ENCODE assay signal across 9 cellular contexts in the genomic region with DNA sequence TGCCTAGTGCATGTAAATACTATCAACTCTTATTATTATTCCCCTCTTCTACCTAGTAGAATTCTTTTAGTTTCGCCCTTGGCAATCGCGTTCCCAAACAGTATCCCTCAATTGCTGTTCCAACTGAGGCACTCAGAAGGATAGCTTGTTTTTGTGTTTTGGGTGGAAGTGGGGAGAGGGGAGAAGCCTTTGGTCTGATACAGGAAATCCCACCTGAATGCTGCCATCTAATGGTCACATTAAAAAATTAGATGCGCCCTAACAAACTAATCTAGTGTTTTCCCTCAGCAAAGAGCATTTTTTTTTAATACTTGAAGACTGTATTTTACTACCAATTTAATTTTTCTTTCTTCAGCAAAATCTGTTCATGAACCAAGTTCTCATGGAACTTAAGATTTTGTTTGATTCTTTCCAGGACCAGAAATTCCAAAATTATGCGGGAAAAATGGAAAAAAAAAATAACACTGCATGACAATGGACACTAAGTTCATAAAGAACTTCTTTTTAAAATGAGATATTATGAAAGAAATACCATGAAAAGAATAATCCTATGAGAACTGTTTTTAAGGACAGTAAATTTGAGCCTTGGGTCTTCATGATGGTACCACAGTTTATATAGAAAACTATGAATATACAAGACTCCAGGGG. TPM values are rescaled to one million over a fixed set of nuclear protein-coding genes. Genes with fewer than 3 reads are reported as not detected.
A peak's percentile ranks its signal among the peaks of the same experiment; 100 is the strongest.
DNase-seq lines count a peak whose midpoint lies in the region; ATAC-seq and TF ChIP-seq lines count a peak whose summit lies in the region.
"Had no signal": no experiment of that assay in that cellular context is flagged by ENCODE, and none has a peak within 500 bp of the region (broad histone marks: within the 10 kb centered on the region; RNA-seq: fewer than 3 reads in every experiment).

No MANE protein-coding gene starts in this region.

- 63 to 66% methylated on average over 5 of the region's 5 CpGs for WGBS in heart right ventricle, 2 donors

- peaks cover 12% of the 10 kb centered on the region for H3K4me1 Mint-ChIP-seq in nephron progenitor cell
- no peaks in the 10 kb centered on the region for H3K4me1 Mint-ChIP-seq in activated naive CD4-positive, alpha-beta T cell treated with anti-CD3 and anti-CD28 coated beads, Interleukin-2, amount 10 ng/mL, durations not matched to agents 7 days and 5 days
- H3K4me1 Mint-ChIP-seq: activated naive CD4-positive, alpha-beta T cell treated with anti-CD3 and anti-CD28 coated beads, Interleukin-2, amount 50 U/mL, for 24 hours had no signal

- DNase-seq in heart right ventricle (no peak), left cardiac atrium (no peak), NCI-H2227 (lab: John Stamatoyannopoulos, UW; ENCODE audit: unreplicated experiment) (peak; percentile 38), dedifferentiated amniotic fluid mesenchymal stem cell (ENCODE audit: extremely low spot score) (peak; percentile 42), nephron progenitor cell (no peak), NCI-H128 (lab: John Stamatoyannopoulos, UW; ENCODE audit: unreplicated experiment) (no peak)
- DNase-seq in activated naive CD4-positive, alpha-beta T cell treated with anti-CD3 and anti-CD28 coated beads, Interleukin-2, amount 10 ng/mL, durations not matched to agents 7 days and 5 days = no peak
- no peak for DNase-seq in activated effector memory CD4-positive, alpha-beta T cell treated with anti-CD3 and anti-CD28 coated beads, Interleukin-2, amount 50 U/mL, for 16 hours

- no peak overlapping the region for H3K27ac ChIP-seq in heart right ventricle

- no peaks in the 10 kb centered on the region for H3K27me3 Mint-ChIP-seq in nephron progenitor cell (ENCODE audit: low read depth, poor library complexity)
- H3K27me3 Mint-ChIP-seq in activated naive CD4-positive, alpha-beta T cell treated with anti-CD3 and anti-CD28 coated beads, Interleukin-2, amount 10 ng/mL, durations not matched to agents 7 days and 5 days = peaks cover 4% of the 10 kb centered on the region
- H3K27me3 Mint-ChIP-seq: activated naive CD4-positive, alpha-beta T cell treated with anti-CD3 and anti-CD28 coated beads, Interleukin-2, amount 50 U/mL, for 24 hours had no signal

- intact Hi-C loops in heart right ventricle (cut with DNase I) (loop anchor here in 9 of 10 donors (1.0 to 10.0 kb wide), 6 partner anchors 80 to 315 kb away; no protein-coding TSS in a partner anchor), left cardiac atrium (cut with DNase I) (loop anchor here in 1 of 2 donors (5.0 kb wide), 1 partner anchor 80 kb away; no protein-coding TSS in a partner anchor)

- no peaks in the 10 kb centered on the region for H3K27me3 ChIP-seq in heart right ventricle

- H3K4me1 ChIP-seq in heart right ventricle = no peaks in the 10 kb centered on the region

- TF ChIP-seq CTCF in heart right ventricle (IDR thresholded peaks at IDR 0.05) = peak in 7 of 9 donors; percentile 40 to 62 (median 52)
- TF ChIP-seq CTCF in nephron progenitor cell (IDR thresholded peaks at IDR 0.05) = peak; percentile 57

- H3K9me3 Mint-ChIP-seq in nephron progenitor cell = no peaks in the 10 kb centered on the region
- no peaks in the 10 kb centered on the region for H3K9me3 Mint-ChIP-seq in activated naive CD4-positive, alpha-beta T cell treated with anti-CD3 and anti-CD28 coated beads, Interleukin-2, amount 10 ng/mL, durations not matched to agents 7 days and 5 days
- H3K9me3 Mint-ChIP-seq: activated naive CD4-positive, alpha-beta T cell treated with anti-CD3 and anti-CD28 coated beads, Interleukin-2, amount 50 U/mL, for 24 hours had no signal

- H3K27ac Mint-ChIP-seq in nephron progenitor cell = no peak overlapping the region
- H3K27ac Mint-ChIP-seq in activated naive CD4-positive, alpha-beta T cell treated with anti-CD3 and anti-CD28 coated beads, Interleukin-2, amount 10 ng/mL, durations not matched to agents 7 days and 5 days = no peak overlapping the region
- H3K27ac Mint-ChIP-seq: activated naive CD4-positive, alpha-beta T cell treated with anti-CD3 and anti-CD28 coated beads, Interleukin-2, amount 50 U/mL, for 24 hours had no signal

- H3K4me3 Mint-ChIP-seq in nephron progenitor cell = no peak overlapping the region
- H3K4me3 Mint-ChIP-seq in activated naive CD4-positive, alpha-beta T cell treated with anti-CD3 and anti-CD28 coated beads, Interleukin-2, amount 10 ng/mL, durations not matched to agents 7 days and 5 days = no peak overlapping the region
- H3K4me3 Mint-ChIP-seq: activated naive CD4-positive, alpha-beta T cell treated with anti-CD3 and anti-CD28 coated beads, Interleukin-2, amount 50 U/mL, for 24 hours had no signal

- ATAC-seq in heart right ventricle = no peak
- no peak for ATAC-seq in left cardiac atrium

- H3K4me3 ChIP-seq in heart right ventricle = no peak overlapping the region

- H3K36me3 Mint-ChIP-seq in nephron progenitor cell (ENCODE audit: low read depth) = no peaks in the 10 kb centered on the region
- no peaks in the 10 kb centered on the region for H3K36me3 Mint-ChIP-seq in activated naive CD4-positive, alpha-beta T cell treated with anti-CD3 and anti-CD28 coated beads, Interleukin-2, amount 10 ng/mL, durations not matched to agents 7 days and 5 days
- H3K36me3 Mint-ChIP-seq: activated naive CD4-positive, alpha-beta T cell treated with anti-CD3 and anti-CD28 coated beads, Interleukin-2, amount 50 U/mL, for 24 hours had no signal

- CTCF ChIA-PET in activated naive CD4-positive, alpha-beta T cell treated with anti-CD3 and anti-CD28 coated beads, Interleukin-2, amount 10 ng/mL, durations not matched to agents 7 days and 5 days (lab: Charles Lee) = interaction anchor here (1.1 to 1.6 kb wide), 3 partner anchors 79 to 92 kb away, joined by 3 to 9 read pairs (median 3); no protein-coding TSS in a partner anchor

- H3K36me3 ChIP-seq in heart right ventricle = no peaks in the 10 kb centered on the region

- H3K9me3 ChIP-seq in heart right ventricle = no peaks in the 10 kb centered on the region

RNA-seq across cellular contexts. Expression of gene GLDC, which starts 22.2 kb away (rescaled TPM):
- total RNA-seq in heart right ventricle (not detected), left cardiac atrium (under 1 TPM; 0.21 to 0.24 TPM)
- polyA plus RNA-seq in heart right ventricle = under 1 TPM in 1 of 2 donors, not detected in 1; 0.03 TPM

Comparison
In these comparisons a context has a peak if more than half of its experiments do, and no peak if none do; other contexts are left out.
1. DNase-seq: peak in NCI-H2227 (single experiment) and dedifferentiated amniotic fluid mesenchymal stem cell (single experiment); none in heart right ventricle (0 of 2), left cardiac atrium (single experiment), nephron progenitor cell (single experiment), activated naive CD4-positive, alpha-beta T cell treated with anti-CD3 and anti-CD28 coated beads, Interleukin-2, amount 10 ng/mL, durations not matched to agents 7 days and 5 days (single experiment), NCI-H128 (single experiment) and activated effector memory CD4-positive, alpha-beta T cell treated with anti-CD3 and anti-CD28 coated beads, Interleukin-2, amount 50 U/mL, for 16 hours (single experiment).